ENCODE assay signal across 9 cellular contexts in genomic region chr2:28683100-28683706, GRCh38.
DNase-seq lines count a peak whose midpoint lies in the region; ATAC-seq and TF ChIP-seq lines count a peak whose summit lies in the region.
"Had no signal": no experiment of that assay in that cellular context is flagged by ENCODE, and none has a peak within 500 bp of the region (broad histone marks: within the 10 kb centered on the region; RNA-seq: fewer than 3 reads in every experiment).

No MANE protein-coding gene starts in this region.

- no peaks in the 10 kb centered on the region for H4K20me1 ChIP-seq in GM23248 (ENCODE audit: insufficient read depth)

- no peaks in the 10 kb centered on the region for H3K9me2 ChIP-seq in GM23248 (ENCODE audit: insufficient read depth)

- ATAC-seq in GM19452 (IDR thresholded peaks at IDR 0.05; ENCODE audit: unreplicated experiment), result no peak

- H3K14ac ChIP-seq in trophoblast cell (ENCODE audit: low read length), result peak overlapping the region; percentile 97

- H3K9ac ChIP-seq in GM23248 (no peak overlapping the region), trophoblast cell (ENCODE audit: low read length) (no peak overlapping the region)

- H2AK5ac ChIP-seq in trophoblast cell (ENCODE audit: low read length), result peak overlapping the region; percentile 91

- H3K4me1 ChIP-seq in GM23248 (ENCODE audit: insufficient read depth), result peaks cover 5% of the 10 kb centered on the region; the same call in 1 of the 2 replicates
- peaks cover 0 to 21% (median 5%) of the 10 kb centered on the region in 4 donors for H3K4me1 ChIP-seq in Peyer's patch
- peaks cover 44 to 59% of the 10 kb centered on the region in 2 experiments for H3K4me1 ChIP-seq in trophoblast cell (ENCODE audit: control insufficient read depth in 1 of 2, insufficient read depth in 2 of 2, low read length in 2 of 2)

- no peak for TF ChIP-seq POLR2A in Peyer's patch (IDR thresholded peaks at IDR 0.05)

- peak overlapping the region; percentile 100 for H2BK5ac ChIP-seq in trophoblast cell (ENCODE audit: low read depth, low read length, poor library complexity)

- peak overlapping the region; percentile 82 for H3K4ac ChIP-seq in trophoblast cell (ENCODE audit: low read depth, low read length)

- H3K9me3 ChIP-seq in GM23248 (ENCODE audit: low read depth), result no peaks in the 10 kb centered on the region
- no peaks in the 10 kb centered on the region for H3K9me3 ChIP-seq in Peyer's patch
- no peaks in the 10 kb centered on the region for H3K9me3 ChIP-seq in trophoblast cell (ENCODE audit: insufficient read depth, low read depth, low read length)

- H3K79me1 ChIP-seq in trophoblast cell (ENCODE audit: low read length), result peaks cover 67% of the 10 kb centered on the region

- peak overlapping the region; percentile 91 for H3K18ac ChIP-seq in trophoblast cell (ENCODE audit: low read length)

- H3F3A ChIP-seq in GM23248 (ENCODE audit: insufficient read depth), result no peaks in the 10 kb centered on the region

- H3K36me3 ChIP-seq in GM23248 (ENCODE audit: low read depth) (no peaks in the 10 kb centered on the region), Peyer's patch (no peaks in the 10 kb centered on the region), trophoblast cell (ENCODE audit: control insufficient read depth in 1 of 2, insufficient read depth in 2 of 2, low read length in 2 of 2) (no peaks in the 10 kb centered on the region)

- H3K23ac ChIP-seq in trophoblast cell (ENCODE audit: low read length), result no peak overlapping the region

- peak overlapping the region; percentile 55 for H4K12ac ChIP-seq in trophoblast cell (ENCODE audit: low read depth, low read length)

- no peaks in the 10 kb centered on the region for H3K27me3 ChIP-seq in GM23248 (replicated peaks; ENCODE audit: insufficient read depth)
- H3K27me3 ChIP-seq in Peyer's patch, result no peaks in the 10 kb centered on the region
- no peaks in the 10 kb centered on the region for H3K27me3 ChIP-seq in trophoblast cell (ENCODE audit: insufficient read depth, low read length)

- peak overlapping the region; percentile 99 for H2BK120ac ChIP-seq in trophoblast cell (ENCODE audit: insufficient read depth, low read length, poor library complexity)

- H3K27ac ChIP-seq in GM23248 (no peak overlapping the region), Peyer's patch (peak overlapping the region in 3 of 4 donors; percentile 9 to 37 (median 25)), trophoblast cell (ENCODE audit: low read depth, low read length) (peak overlapping the region; percentile 99)
- H3K27ac ChIP-seq: HL-60 had no signal

- H2BK12ac ChIP-seq in trophoblast cell (ENCODE audit: low read length), result peak overlapping the region; percentile 99

- 42 to 46% methylated on average over 14 of the region's 14 CpGs for WGBS in GM23248 (ENCODE audit: low coverage in 1 of 2, low lambda C conversion rate in 2 of 2, missing lambda C conversion rate in 2 of 2), 2 experiments
- WGBS in trophoblast cell (ENCODE audit: extremely low coverage, insufficient coverage, insufficient read length), result no CpG with 5 or more reads among the region's 14 CpGs

- H4K8ac ChIP-seq in trophoblast cell (ENCODE audit: low read depth, low read length), result peak overlapping the region; percentile 92

- H2AFZ ChIP-seq in GM23248, result no peak overlapping the region
- H2AFZ ChIP-seq in trophoblast cell (ENCODE audit: insufficient read depth, low read length, poor library complexity), result peak overlapping the region; percentile 27

- peak overlapping the region; percentile 46 for H3K4me2 ChIP-seq in GM23248 (ENCODE audit: unreplicated experiment)
- peak overlapping the region; percentile 1 for H3K4me2 ChIP-seq in trophoblast cell (ENCODE audit: low read length)

- H3K79me2 ChIP-seq in GM23248 (ENCODE audit: insufficient read depth) (no peaks in the 10 kb centered on the region), trophoblast cell (ENCODE audit: control insufficient read depth, insufficient read depth, low read length, poor library complexity) (peaks cover 17% of the 10 kb centered on the region)

- peak overlapping the region; percentile 99 for H4K91ac ChIP-seq in trophoblast cell (ENCODE audit: low read depth, low read length)

- DNase-seq in GM23248 (peak; percentile 89), Peyer's patch (peak in 2 of 3 donors; percentile 58 to 75), fibroblast of the aortic adventitia (ENCODE audit: low read depth) (peak; percentile 69), trophoblast cell (peak; percentile 93 to 94), NCI-H526 treated with DMSO at 0.1 percent for 48 hours (lab: John Stamatoyannopoulos, UW) (no peak), foreskin melanocyte (no peak), cerebellar nuclear complex (lab: John Stamatoyannopoulos, UW) (no peak)

- in situ Hi-C loops in GM23248 (cut with MboI), result no loop called here

- TF ChIP-seq CTCF in Peyer's patch (IDR thresholded peaks at IDR 0.05) (no peak), fibroblast of the aortic adventitia (IDR thresholded peaks at IDR 0.05; ENCODE audit: insufficient read depth, low read length) (no peak)

- no peak overlapping the region for H3K4me3 ChIP-seq in GM23248
- no peak overlapping the region for H3K4me3 ChIP-seq in Peyer's patch
- no peak overlapping the region for H3K4me3 ChIP-seq in fibroblast of the aortic adventitia (ENCODE audit: low read depth, low read length)
- H3K4me3 ChIP-seq in trophoblast cell (ENCODE audit: low read depth, low read length), result no peak overlapping the region

Comparison
In these comparisons a context has a peak if more than half of its experiments do, and no peak if none do; other contexts are left out.
1. DNase-seq: peak in GM23248 (single experiment), Peyer's patch (2 of 3), fibroblast of the aortic adventitia (single experiment) and trophoblast cell (2 of 2); none in NCI-H526 treated with DMSO at 0.1 percent for 48 hours (single experiment), foreskin melanocyte (single experiment) and cerebellar nuclear complex (0 of 2).